18 cellular contexts compared by ENCODE assay signal in genomic region chr3:100360757-100361496, GRCh38. TPM values are rescaled to one million over a fixed set of nuclear protein-coding genes. Genes with fewer than 3 reads are reported as not detected.
DNase-seq lines count a peak whose midpoint lies in the region; ATAC-seq and TF ChIP-seq lines count a peak whose summit lies in the region.
"Had no signal": no experiment of that assay in that cellular context is flagged by ENCODE, and none has a peak within 500 bp of the region (broad histone marks: within the 10 kb centered on the region; RNA-seq: fewer than 3 reads in every experiment).

No MANE protein-coding gene starts in this region.

- H3K23ac ChIP-seq in neuronal stem cell (ENCODE audit: low read depth, low read length, poor library complexity): no peak overlapping the region

- POLR2A ChIA-PET in activated CD4-positive, alpha-beta T cell treated with anti-CD3 and anti-CD28 coated beads, Interleukin-2, amount 10 ng/mL, durations not matched to agents 7 days and 5 days (lab: Charles Lee): no interaction called here

- H3K79me1 ChIP-seq in neuronal stem cell (ENCODE audit: low read depth, low read length): no peaks in the 10 kb centered on the region

- H2BK15ac ChIP-seq in neuronal stem cell (ENCODE audit: low read length): no peak overlapping the region

- peaks cover 0 to 6% of the 10 kb centered on the region in 2 donors for H3K9me3 ChIP-seq in left lung
- peaks cover 4 to 12% of the 10 kb centered on the region in 2 donors for H3K9me3 ChIP-seq in neuronal stem cell (replicated peaks in 1 of 2; ENCODE audit: control insufficient read depth in 2 of 2, insufficient read depth in 1 of 2, low read depth in 1 of 2, low read length in 2 of 2)
- H3K9me3 ChIP-seq: MG63, SJCRH30 had no signal

- peak; percentile 23 for DNase-seq in SIG-M5 treated with dmso at 0.1 percent for 504 hours (lab: John Stamatoyannopoulos, UW; ENCODE audit: unreplicated experiment)
- no peak for DNase-seq in SIG-M5 (lab: John Stamatoyannopoulos, UW)
- DNase-seq in fibroblast of peridontal ligament (ENCODE audit: extremely low read depth): peak; percentile 10
- DNase-seq in stimulated activated naive B cell treated with anti-CD40 and anti-IgM and Interleukin-4, amounts not matched to agents 10 μg/mL and 1 μg/mL and 100 μg/mL, for 72 hours: no peak
- DNase-seq in activated CD4-positive, alpha-beta T cell treated with anti-CD3 and anti-CD28 coated beads, Interleukin-2, amount 10 ng/mL, durations not matched to agents 7 days and 5 days: no peak
- DNase-seq in left lung: no peak
- DNase-seq in neuronal stem cell (ENCODE audit: low spot score): no peak
- DNase-seq: GF-D8, HFFc6, MG63, NCI-H1105, NCI-H187, NCI-H2171 treated with DMSO at 0.1 percent for 48 hours, NCI-H510A, SJCRH30 had no signal

- H4K91ac ChIP-seq in neuronal stem cell (ENCODE audit: low read depth, low read length, poor library complexity): no peak overlapping the region

- no peak overlapping the region for H3K4me3 Mint-ChIP-seq in activated T-helper 17 cell treated with anti-CD3 and anti-CD28 coated beads, Interleukin-2, amount 50 U/mL, for 72 hours
- no peak overlapping the region for H3K4me3 Mint-ChIP-seq in stimulated activated naive B cell treated with anti-CD40 and anti-IgM and Interleukin-4, amounts not matched to agents 10 μg/mL and 1 μg/mL and 100 μg/mL, for 72 hours
- H3K4me3 Mint-ChIP-seq in activated CD4-positive, alpha-beta T cell treated with anti-CD3 and anti-CD28 coated beads, Interleukin-2, amount 10 ng/mL, durations not matched to agents 7 days and 5 days: no peak overlapping the region
- H3K4me3 Mint-ChIP-seq: HFFc6 had no signal

- no peak overlapping the region for H2BK5ac ChIP-seq in neuronal stem cell (ENCODE audit: low read length)

- peaks cover 88% of the 10 kb centered on the region for H3K36me3 Mint-ChIP-seq in activated T-helper 17 cell treated with anti-CD3 and anti-CD28 coated beads, Interleukin-2, amount 50 U/mL, for 72 hours (ENCODE audit: low read depth)
- peaks cover 45 to 61% of the 10 kb centered on the region in 2 donors for H3K36me3 Mint-ChIP-seq in stimulated activated naive B cell treated with anti-CD40 and anti-IgM and Interleukin-4, amounts not matched to agents 10 μg/mL and 1 μg/mL and 100 μg/mL, for 72 hours
- H3K36me3 Mint-ChIP-seq in activated CD4-positive, alpha-beta T cell treated with anti-CD3 and anti-CD28 coated beads, Interleukin-2, amount 10 ng/mL, durations not matched to agents 7 days and 5 days (ENCODE audit: low read depth): peaks cover 71% of the 10 kb centered on the region

- H2BK120ac ChIP-seq in neuronal stem cell (ENCODE audit: low read depth, low read length): no peak overlapping the region

- H3K27ac ChIP-seq in left lung: no peak overlapping the region
- H3K27ac ChIP-seq in neuronal stem cell (replicated peaks; ENCODE audit: low read length): no peak overlapping the region
- H3K27ac ChIP-seq: C4-2B, KMS-11, SJCRH30 had no signal

- H3K9ac ChIP-seq in neuronal stem cell (ENCODE audit: low read depth, low read length, poor library complexity): no peak overlapping the region
- H3K9ac ChIP-seq: KMS-11 had no signal

- no peak for TF ChIP-seq CTCF in left lung (IDR thresholded peaks at IDR 0.05)

- no peak overlapping the region for H2BK12ac ChIP-seq in neuronal stem cell (ENCODE audit: low read length)

- CTCF ChIA-PET in activated CD4-positive, alpha-beta T cell treated with anti-CD3 and anti-CD28 coated beads, Interleukin-2, amount 10 ng/mL, durations not matched to agents 7 days and 5 days (lab: Charles Lee): interaction anchor here (1.0 kb wide), 1 partner anchor 18 kb away, joined by 4 read pairs; no protein-coding TSS in a partner anchor

- H3K4me2 ChIP-seq in neuronal stem cell (ENCODE audit: insufficient read depth, low read length, poor library complexity, severe bottlenecking): no peak overlapping the region
- H3K4me2 ChIP-seq: KMS-11 had no signal

- H3K14ac ChIP-seq in neuronal stem cell (ENCODE audit: low read length): no peak overlapping the region

- H3K9me3 Mint-ChIP-seq in activated T-helper 17 cell treated with anti-CD3 and anti-CD28 coated beads, Interleukin-2, amount 50 U/mL, for 72 hours: peaks cover 4% of the 10 kb centered on the region
- peaks cover 3 to 4% of the 10 kb centered on the region in 2 donors for H3K9me3 Mint-ChIP-seq in stimulated activated naive B cell treated with anti-CD40 and anti-IgM and Interleukin-4, amounts not matched to agents 10 μg/mL and 1 μg/mL and 100 μg/mL, for 72 hours
- H3K9me3 Mint-ChIP-seq in activated CD4-positive, alpha-beta T cell treated with anti-CD3 and anti-CD28 coated beads, Interleukin-2, amount 10 ng/mL, durations not matched to agents 7 days and 5 days: peaks cover 2% of the 10 kb centered on the region

- peak overlapping the region; percentile 74 for H3K27ac Mint-ChIP-seq in activated T-helper 17 cell treated with anti-CD3 and anti-CD28 coated beads, Interleukin-2, amount 50 U/mL, for 72 hours
- H3K27ac Mint-ChIP-seq in stimulated activated naive B cell treated with anti-CD40 and anti-IgM and Interleukin-4, amounts not matched to agents 10 μg/mL and 1 μg/mL and 100 μg/mL, for 72 hours: peak overlapping the region; percentile 47
- H3K27ac Mint-ChIP-seq in activated CD4-positive, alpha-beta T cell treated with anti-CD3 and anti-CD28 coated beads, Interleukin-2, amount 10 ng/mL, durations not matched to agents 7 days and 5 days: no peak overlapping the region
- H3K27ac Mint-ChIP-seq: HFFc6 had no signal

- H3K36me3 ChIP-seq in left lung (peaks cover 0 to 90% of the 10 kb centered on the region in 2 donors), neuronal stem cell (replicated peaks in 1 of 2; ENCODE audit: control insufficient read depth in 2 of 2, insufficient read depth in 2 of 2, low read length in 2 of 2) (peaks cover 5 to 81% of the 10 kb centered on the region in 2 donors)

- no peaks in the 10 kb centered on the region for H3K4me1 ChIP-seq in left lung
- no peaks in the 10 kb centered on the region for H3K4me1 ChIP-seq in neuronal stem cell (ENCODE audit: control insufficient read depth in 2 of 2, insufficient read depth in 1 of 2, low read depth in 1 of 2, low read length in 2 of 2)
- H3K4me1 ChIP-seq: SJCRH30 had no signal

- H4K8ac ChIP-seq in neuronal stem cell (ENCODE audit: low read depth, low read length): no peak overlapping the region

- H3K18ac ChIP-seq in neuronal stem cell (ENCODE audit: low read length): no peak overlapping the region

- H3K4ac ChIP-seq in neuronal stem cell (ENCODE audit: low read length): no peak overlapping the region

- H3K27me3 Mint-ChIP-seq in activated T-helper 17 cell treated with anti-CD3 and anti-CD28 coated beads, Interleukin-2, amount 50 U/mL, for 72 hours: no peaks in the 10 kb centered on the region
- no peaks in the 10 kb centered on the region for H3K27me3 Mint-ChIP-seq in stimulated activated naive B cell treated with anti-CD40 and anti-IgM and Interleukin-4, amounts not matched to agents 10 μg/mL and 1 μg/mL and 100 μg/mL, for 72 hours
- H3K27me3 Mint-ChIP-seq in activated CD4-positive, alpha-beta T cell treated with anti-CD3 and anti-CD28 coated beads, Interleukin-2, amount 10 ng/mL, durations not matched to agents 7 days and 5 days: no peaks in the 10 kb centered on the region

- H2AFZ ChIP-seq in neuronal stem cell (ENCODE audit: low read length): no peak overlapping the region

- H3K4me1 Mint-ChIP-seq in activated T-helper 17 cell treated with anti-CD3 and anti-CD28 coated beads, Interleukin-2, amount 50 U/mL, for 72 hours: no peaks in the 10 kb centered on the region
- H3K4me1 Mint-ChIP-seq in stimulated activated naive B cell treated with anti-CD40 and anti-IgM and Interleukin-4, amounts not matched to agents 10 μg/mL and 1 μg/mL and 100 μg/mL, for 72 hours: no peaks in the 10 kb centered on the region
- peaks cover 6% of the 10 kb centered on the region for H3K4me1 Mint-ChIP-seq in activated CD4-positive, alpha-beta T cell treated with anti-CD3 and anti-CD28 coated beads, Interleukin-2, amount 10 ng/mL, durations not matched to agents 7 days and 5 days

- no peak for ATAC-seq in activated T-helper 17 cell treated with anti-CD3 and anti-CD28 coated beads, Interleukin-2, amount 50 U/mL, for 72 hours (replicated peaks)
- no peak for ATAC-seq in stimulated activated naive B cell treated with anti-CD40 and anti-IgM and Interleukin-4, amounts not matched to agents 10 μg/mL and 1 μg/mL and 100 μg/mL, for 72 hours (replicated peaks)
- no peak for ATAC-seq in left lung

- H3K27me3 ChIP-seq in left lung: no peaks in the 10 kb centered on the region
- H3K27me3 ChIP-seq in neuronal stem cell (ENCODE audit: control insufficient read depth in 3 of 3, insufficient read depth in 3 of 3, low read depth in 1 of 3, low read length in 3 of 3): no peaks in the 10 kb centered on the region
- H3K27me3 ChIP-seq: MG63, SJCRH30 had no signal

- no CpG with 5 or more reads among the region's 4 CpGs for WGBS in neuronal stem cell (ENCODE audit: extremely low coverage in 2 of 2, insufficient read length in 2 of 2, insufficient replicate concordance in 1 of 2), 2 donors

- no peak overlapping the region for H2AK5ac ChIP-seq in neuronal stem cell (ENCODE audit: low read depth, low read length)

- intact Hi-C loops in left lung (cut with DNase I): no loop called here

- H3K4me3 ChIP-seq in left lung (no peak overlapping the region), neuronal stem cell (ENCODE audit: low read length in 2 of 2) (no peak overlapping the region)
- H3K4me3 ChIP-seq: MG63, SJCRH30 had no signal

RNA-seq across cellular contexts. Expression of gene NIT2, which starts 26.4 kb away (rescaled TPM):
- total RNA-seq in activated T-helper 17 cell treated with anti-CD3 and anti-CD28 coated beads, Interleukin-2, amount 50 U/mL, for 72 hours: 10 to 100 TPM; 45.3 to 60.1 TPM
- total RNA-seq in activated CD4-positive, alpha-beta T cell treated with anti-CD3 and anti-CD28 coated beads, Interleukin-2, amount 10 ng/mL, durations not matched to agents 7 days and 5 days: 10 to 100 TPM; 41.7 to 45.7 TPM
- 10 to 100 TPM; 30.8 to 40.8 TPM for total RNA-seq in left lung
- 14.7 TPM for polyA plus RNA-seq in neuronal stem cell (2013, experiment 1 of 2)
- 14.7 TPM for polyA plus RNA-seq in neuronal stem cell (2013, experiment 2 of 2)

RNA-seq across cellular contexts. Expression of gene TOMM70, which starts 40.0 kb away (rescaled TPM):
- 10 to 100 TPM; 33.5 to 52.4 TPM for total RNA-seq in activated T-helper 17 cell treated with anti-CD3 and anti-CD28 coated beads, Interleukin-2, amount 50 U/mL, for 72 hours
- 10 to 100 TPM; 37.9 to 43.6 TPM for total RNA-seq in activated CD4-positive, alpha-beta T cell treated with anti-CD3 and anti-CD28 coated beads, Interleukin-2, amount 10 ng/mL, durations not matched to agents 7 days and 5 days
- total RNA-seq in left lung: 10 to 100 TPM; 28.0 to 31.4 TPM
- 21.3 TPM for polyA plus RNA-seq in neuronal stem cell (2013, experiment 1 of 2)
- polyA plus RNA-seq in neuronal stem cell (2013, experiment 2 of 2): 20.9 TPM

RNA-seq across cellular contexts. Expression of gene LNP1, which starts 40.4 kb away (rescaled TPM):
- 1 to 10 TPM; 1.4 to 1.8 TPM for total RNA-seq in activated T-helper 17 cell treated with anti-CD3 and anti-CD28 coated beads, Interleukin-2, amount 50 U/mL, for 72 hours
- total RNA-seq in activated CD4-positive, alpha-beta T cell treated with anti-CD3 and anti-CD28 coated beads, Interleukin-2, amount 10 ng/mL, durations not matched to agents 7 days and 5 days: 1 to 10 TPM in 1 of 2 experiments, under 1 TPM in 1; 0.72 to 1.2 TPM
- total RNA-seq in left lung: 1 to 10 TPM; 1.4 to 2.1 TPM
- polyA plus RNA-seq in neuronal stem cell (2013, experiment 1 of 2): 11.8 TPM
- 11.8 TPM for polyA plus RNA-seq in neuronal stem cell (2013, experiment 2 of 2)

Comparison
In these comparisons a context has a peak if more than half of its experiments do, and no peak if none do; other contexts are left out.
1. DNase-seq: peak in SIG-M5 treated with dmso at 0.1 percent for 504 hours (single experiment) and fibroblast of peridontal ligament (single experiment); none in SIG-M5 (single experiment), stimulated activated naive B cell treated with anti-CD40 and anti-IgM and Interleukin-4, amounts not matched to agents 10 μg/mL and 1 μg/mL and 100 μg/mL, for 72 hours (single experiment), activated CD4-positive, alpha-beta T cell treated with anti-CD3 and anti-CD28 coated beads, Interleukin-2, amount 10 ng/mL, durations not matched to agents 7 days and 5 days (single experiment), left lung (0 of 2) and neuronal stem cell (single experiment).